Comparison of ENCODE assay signal across 11 cellular contexts in the genomic region with DNA sequence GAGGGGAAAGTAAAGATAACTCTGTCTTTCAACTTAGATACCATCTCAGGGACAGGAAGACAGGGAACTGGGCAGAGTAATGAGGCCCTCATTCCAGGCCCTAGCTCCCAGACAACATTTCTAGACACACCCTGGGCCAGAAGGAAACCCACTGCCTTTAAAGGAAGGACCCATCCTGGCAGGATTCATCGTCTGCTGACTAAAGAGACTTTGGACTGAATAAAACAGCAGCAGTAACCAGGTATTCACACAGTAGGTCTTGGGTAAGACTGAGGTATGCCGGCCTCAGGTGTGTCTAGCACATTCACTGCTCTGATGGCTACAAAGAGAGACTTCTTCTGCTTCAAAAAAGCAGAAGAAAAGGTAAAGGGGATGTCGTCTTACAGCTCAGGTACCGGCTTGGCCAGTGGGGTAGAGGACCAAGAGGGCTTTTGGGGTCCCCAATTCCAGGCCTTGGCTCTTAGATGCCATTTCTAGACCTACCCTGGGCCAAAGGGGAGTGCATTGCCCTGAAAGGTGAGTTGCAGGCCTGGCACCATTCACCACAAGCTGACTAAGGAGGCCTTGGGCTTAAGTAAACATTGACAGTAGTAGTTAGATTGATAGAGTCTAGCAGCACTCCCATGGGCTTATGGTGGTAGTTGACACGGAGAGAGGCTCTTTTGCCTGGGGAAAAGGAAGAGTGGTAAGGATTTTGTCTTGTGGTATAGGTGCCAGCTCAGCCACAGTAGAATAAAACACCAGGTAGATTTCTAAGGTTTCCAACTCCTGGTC. TPM values are rescaled to one million over a fixed set of nuclear protein-coding genes. Genes with fewer than 3 reads are reported as not detected.
DNase-seq lines count a peak whose midpoint lies in the region; ATAC-seq and TF ChIP-seq lines count a peak whose summit lies in the region.
"Had no signal": no experiment of that assay in that cellular context is flagged by ENCODE, and none has a peak within 500 bp of the region (broad histone marks: within the 10 kb centered on the region; RNA-seq: fewer than 3 reads in every experiment).

No MANE protein-coding gene starts in this region.

- H3K9me3 ChIP-seq in breast epithelium = peaks cover 0 to 17% of the 10 kb centered on the region in 2 donors
- no peaks in the 10 kb centered on the region for H3K9me3 ChIP-seq in HUES48 (ENCODE audit: control insufficient read depth, insufficient read depth, low read length)
- peaks cover 5% of the 10 kb centered on the region for H3K9me3 ChIP-seq in upper lobe of right lung

- POLR2A ChIA-PET in MCF 10A (lab: Yijun Ruan, JAX) = interaction anchor here (0.6 to 2.9 kb wide), 4 partner anchors 8 to 62 kb away, joined by 3 to 22 read pairs (median 4); partner anchors contain the start of genes SNX14 and SYNCRIP

- peaks cover 15% of the 10 kb centered on the region for H3K9me3 Mint-ChIP-seq in MCF 10A (ENCODE audit: unreplicated experiment)
- peaks cover 37% of the 10 kb centered on the region for H3K9me3 Mint-ChIP-seq in activated naive CD4-positive, alpha-beta T cell treated with anti-CD3 and anti-CD28 coated beads, Interleukin-2, amount 10 ng/mL, durations not matched to agents 7 days and 5 days

- TF ChIP-seq POLR2A in breast epithelium (IDR thresholded peaks at IDR 0.05) = no peak

- H3K27me3 Mint-ChIP-seq in MCF 10A (ENCODE audit: insufficient read depth, unreplicated experiment) = no peaks in the 10 kb centered on the region
- no peaks in the 10 kb centered on the region for H3K27me3 Mint-ChIP-seq in activated naive CD4-positive, alpha-beta T cell treated with anti-CD3 and anti-CD28 coated beads, Interleukin-2, amount 10 ng/mL, durations not matched to agents 7 days and 5 days
- H3K27me3 Mint-ChIP-seq: activated B cell treated with CpG ODN at 0.5 μM for 24 hours had no signal

- intact Hi-C loops in MCF 10A (cut with micrococcal nuclease) (no loop called here), breast epithelium (cut with DNase I; ENCODE audit: low total_unique reads) (no loop called here), upper lobe of right lung (cut with DNase I) (no loop called here)

- CTCF ChIA-PET in MCF 10A (lab: Yijun Ruan, JAX) = interaction anchor here (0.6 to 1.0 kb wide), 4 partner anchors 13 to 43 kb away, joined by 3 to 5 read pairs (median 3); partner anchors contain the start of gene SNX14
- CTCF ChIA-PET in activated naive CD4-positive, alpha-beta T cell treated with anti-CD3 and anti-CD28 coated beads, Interleukin-2, amount 10 ng/mL, durations not matched to agents 7 days and 5 days (lab: Charles Lee) = no interaction called here

- H3K27me3 ChIP-seq in breast epithelium (no peaks in the 10 kb centered on the region), HUES48 (ENCODE audit: control insufficient read depth, insufficient read depth, low read length) (no peaks in the 10 kb centered on the region), upper lobe of right lung (no peaks in the 10 kb centered on the region)
- H3K27me3 ChIP-seq: transverse colon had no signal

- H3K4me3 ChIP-seq in breast epithelium = no peak overlapping the region
- no peak overlapping the region for H3K4me3 ChIP-seq in HUES48 (ENCODE audit: low read depth, low read length)
- H3K4me3 ChIP-seq in upper lobe of right lung = no peak overlapping the region
- H3K4me3 ChIP-seq: transverse colon had no signal

- no TSS peak for BruUV-seq in MCF 10A (replicated peaks; lab: Mats Ljungman, UMichigan)

- H3K4me1 Mint-ChIP-seq in MCF 10A (ENCODE audit: insufficient read depth, unreplicated experiment) = peaks cover 32% of the 10 kb centered on the region
- no peaks in the 10 kb centered on the region for H3K4me1 Mint-ChIP-seq in activated naive CD4-positive, alpha-beta T cell treated with anti-CD3 and anti-CD28 coated beads, Interleukin-2, amount 10 ng/mL, durations not matched to agents 7 days and 5 days

- H3K27ac Mint-ChIP-seq in MCF 10A (ENCODE audit: low read depth, unreplicated experiment) = peak overlapping the region; percentile 72
- no peak overlapping the region for H3K27ac Mint-ChIP-seq in activated naive CD4-positive, alpha-beta T cell treated with anti-CD3 and anti-CD28 coated beads, Interleukin-2, amount 10 ng/mL, durations not matched to agents 7 days and 5 days
- H3K27ac Mint-ChIP-seq: activated B cell treated with CpG ODN at 0.5 μM for 24 hours had no signal

- no peak overlapping the region for H3K9ac ChIP-seq in HUES48 (ENCODE audit: low read depth, low read length)

- TF ChIP-seq CTCF in MCF 10A (IDR thresholded peaks at IDR 0.05; ENCODE audit: unreplicated experiment) (no peak), breast epithelium (IDR thresholded peaks at IDR 0.05) (no peak), upper lobe of right lung (IDR thresholded peaks at IDR 0.05) (no peak)

- peaks cover 4% of the 10 kb centered on the region for H3K36me3 Mint-ChIP-seq in MCF 10A (ENCODE audit: insufficient read depth, unreplicated experiment)
- H3K36me3 Mint-ChIP-seq in activated naive CD4-positive, alpha-beta T cell treated with anti-CD3 and anti-CD28 coated beads, Interleukin-2, amount 10 ng/mL, durations not matched to agents 7 days and 5 days = peaks cover 44% of the 10 kb centered on the region

- no peak overlapping the region for H3K27ac ChIP-seq in breast epithelium
- H3K27ac ChIP-seq in HUES48 (ENCODE audit: low read depth, low read length) = peak overlapping the region; percentile 22
- peak overlapping the region; percentile 66 for H3K27ac ChIP-seq in epithelial cell of prostate
- H3K27ac ChIP-seq in upper lobe of right lung = no peak overlapping the region
- H3K27ac ChIP-seq: transverse colon had no signal

- H3K4me1 ChIP-seq in breast epithelium (no peaks in the 10 kb centered on the region), HUES48 (ENCODE audit: control insufficient read depth, insufficient read depth, low read length) (peaks cover 11% of the 10 kb centered on the region), upper lobe of right lung (no peaks in the 10 kb centered on the region)

- peak; percentile 69 for DNase-seq in MCF 10A (ENCODE audit: unreplicated experiment)
- no peak for DNase-seq in breast epithelium (ENCODE audit: low spot score in 2 of 2)
- no peak for DNase-seq in epithelial cell of prostate (ENCODE audit: low read depth, low spot score)
- no peak for DNase-seq in upper lobe of right lung
- no peak for DNase-seq in anterior cingulate cortex (lab: John Stamatoyannopoulos, UW)
- no peak for DNase-seq in activated naive CD4-positive, alpha-beta T cell treated with anti-CD3 and anti-CD28 coated beads, Interleukin-2, amount 10 ng/mL, durations not matched to agents 7 days and 5 days
- no peak for DNase-seq in NCI-H524 treated with DMSO at 0.1 percent for 48 hours (lab: John Stamatoyannopoulos, UW)
- DNase-seq: activated B cell treated with CpG ODN at 0.5 μM for 24 hours; stimulated activated CD4-positive, alpha-beta T cell treated with anti-CD3 and anti-CD28 coated beads, Interleukin-2, amount 100 ng/mL, for 24 hours; transverse colon had no signal

- no peaks in the 10 kb centered on the region for H3K36me3 ChIP-seq in breast epithelium
- no peaks in the 10 kb centered on the region for H3K36me3 ChIP-seq in HUES48 (ENCODE audit: control insufficient read depth, insufficient read depth, low read length)
- H3K36me3 ChIP-seq in upper lobe of right lung = peaks cover 9% of the 10 kb centered on the region
- H3K36me3 ChIP-seq: transverse colon had no signal

- H3K4me3 Mint-ChIP-seq in MCF 10A (ENCODE audit: unreplicated experiment) = no peak overlapping the region
- no peak overlapping the region for H3K4me3 Mint-ChIP-seq in activated naive CD4-positive, alpha-beta T cell treated with anti-CD3 and anti-CD28 coated beads, Interleukin-2, amount 10 ng/mL, durations not matched to agents 7 days and 5 days
- H3K4me3 Mint-ChIP-seq: activated B cell treated with CpG ODN at 0.5 μM for 24 hours had no signal

- peak; percentile 32 for ATAC-seq in upper lobe of right lung

RNA-seq across cellular contexts. Expression of gene SNX14, which starts 13.4 kb away (rescaled TPM):
- total RNA-seq in MCF 10A (2022) (71.3 and 71.6 TPM in 2 replicates), breast epithelium (100 to 1,000 TPM in 2 of 3 donors, 10 to 100 TPM in 1; 72.2 to 126 (median 103) TPM), upper lobe of right lung (97.8 TPM)

Comparison
In these comparisons a context has a peak if more than half of its experiments do, and no peak if none do; other contexts are left out.
1. H3K27ac ChIP-seq: peak in HUES48 (single experiment) and epithelial cell of prostate (single experiment); none in breast epithelium (0 of 2) and upper lobe of right lung (single experiment).